ENCODE assay signal across 12 cellular contexts in the genomic region with DNA sequence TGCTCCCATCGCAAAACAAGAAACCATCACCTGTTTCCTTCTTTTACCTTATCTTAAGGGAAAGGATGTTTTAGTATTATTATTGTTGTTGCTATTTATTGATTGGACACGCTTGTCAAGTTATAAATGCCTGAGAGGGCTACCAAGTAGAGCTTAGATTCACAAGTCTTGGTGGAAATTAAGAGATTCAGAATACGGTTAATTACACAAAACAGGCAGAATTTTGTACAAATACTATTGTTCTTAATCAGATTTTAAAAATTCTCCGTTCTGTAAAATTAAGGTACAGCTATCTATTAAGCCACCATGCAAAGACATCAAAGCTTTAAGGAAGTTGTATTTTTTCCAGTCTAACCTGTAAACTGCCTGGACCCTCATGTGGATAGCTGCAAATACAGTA. TPM values are rescaled to one million over a fixed set of nuclear protein-coding genes. Genes with fewer than 3 reads are reported as not detected.
DNase-seq lines count a peak whose midpoint lies in the region; ATAC-seq and TF ChIP-seq lines count a peak whose summit lies in the region.
"Had no signal": no experiment of that assay in that cellular context is flagged by ENCODE, and none has a peak within 500 bp of the region (broad histone marks: within the 10 kb centered on the region; RNA-seq: fewer than 3 reads in every experiment).

No MANE protein-coding gene starts in this region.

- intact Hi-C loops in heart left ventricle (cut with DNase I): loop anchor here in 8 of 10 donors (2.0 to 10.0 kb wide), 17 partner anchors 66 to 956 kb away; partner anchors contain the start of gene OSBPL1A (in 1 of the 8)
- intact Hi-C loops in left cardiac atrium (cut with DNase I): loop anchor here in 1 of 2 donors (5.0 to 10.0 kb wide), 4 partner anchors 112 to 366 kb away; no protein-coding TSS in a partner anchor
- intact Hi-C loops in activated T-helper 2 cell treated with anti-CD3 and anti-CD28 coated beads, Interferon-gamma antibody, Interleukin-2, Interleukin-4, amounts not matched to agents 10 μg/mL and 5 μg/mL and 100 μg/mL, durations not matched to agents 14 hours and 24 hours and 36 hours (cut with micrococcal nuclease): loop anchor here (5.0 to 10.0 kb wide), 2 partner anchors 121 to 1192 kb away; partner anchors contain the start of gene KCTD1

- no peak for ATAC-seq in heart left ventricle
- ATAC-seq in left cardiac atrium: no peak
- ATAC-seq in activated CD8-positive, alpha-beta T cell treated with anti-CD3 and anti-CD28 coated beads, Interleukin-2, amount 10 ng/mL, durations not matched to agents 7 days and 5 days: no peak
- ATAC-seq: esophagus mucosa had no signal

- H3K4me3 Mint-ChIP-seq in activated T-helper 2 cell treated with anti-CD3 and anti-CD28 coated beads, Interferon-gamma antibody, Interleukin-2, Interleukin-4, amounts not matched to agents 10 μg/mL and 5 μg/mL and 100 μg/mL, durations not matched to agents 14 hours and 24 hours and 36 hours (ENCODE audit: low read depth): peak overlapping the region; percentile 5
- H3K4me3 Mint-ChIP-seq in type B pancreatic cell: peak overlapping the region; percentile 89
- H3K4me3 Mint-ChIP-seq in activated CD8-positive, alpha-beta T cell treated with anti-CD3 and anti-CD28 coated beads, Interleukin-2, amount 10 ng/mL, durations not matched to agents 7 days and 5 days: no peak overlapping the region

- POLR2A ChIA-PET in activated CD8-positive, alpha-beta T cell treated with anti-CD3 and anti-CD28 coated beads, Interleukin-2, amount 10 ng/mL, durations not matched to agents 7 days and 5 days (lab: Charles Lee): no interaction called here

- WGBS in heart left ventricle, 4 donors: 66 to 71% (median 68%) methylated on average over 4 of the region's 4 CpGs
- WGBS in mesodermal cell (ENCODE audit: insufficient coverage in 2 of 2), 2 experiments: no CpG with 5 or more reads among the region's 4 CpGs

- TF ChIP-seq CTCF in heart left ventricle (IDR thresholded peaks at IDR 0.05) (no peak), type B pancreatic cell (conservative IDR thresholded peaks at IDR 0.05) (no peak)

- H3K9me3 Mint-ChIP-seq in activated T-helper 2 cell treated with anti-CD3 and anti-CD28 coated beads, Interferon-gamma antibody, Interleukin-2, Interleukin-4, amounts not matched to agents 10 μg/mL and 5 μg/mL and 100 μg/mL, durations not matched to agents 14 hours and 24 hours and 36 hours: no peaks in the 10 kb centered on the region
- H3K9me3 Mint-ChIP-seq in type B pancreatic cell: no peaks in the 10 kb centered on the region
- H3K9me3 Mint-ChIP-seq in activated CD8-positive, alpha-beta T cell treated with anti-CD3 and anti-CD28 coated beads, Interleukin-2, amount 10 ng/mL, durations not matched to agents 7 days and 5 days (ENCODE audit: insufficient read depth): no peaks in the 10 kb centered on the region

- no peak for DNase-seq in heart left ventricle
- no peak for DNase-seq in left cardiac atrium
- no peak for DNase-seq in activated T-helper 2 cell treated with anti-CD3 and anti-CD28 coated beads, Interferon-gamma antibody, Interleukin-2, Interleukin-4, amounts not matched to agents 10 μg/mL and 5 μg/mL and 100 μg/mL, durations not matched to agents 14 hours and 24 hours and 36 hours (ENCODE audit: low spot score)
- no peak for DNase-seq in type B pancreatic cell (ENCODE audit: extremely low spot score, unreplicated experiment)
- DNase-seq in activated CD8-positive, alpha-beta T cell treated with anti-CD3 and anti-CD28 coated beads, Interleukin-2, amount 10 ng/mL, durations not matched to agents 7 days and 5 days: no peak
- no peak for DNase-seq in NCI-H1930 (lab: John Stamatoyannopoulos, UW)
- no peak for DNase-seq in NCI-H1694 (lab: John Stamatoyannopoulos, UW)
- DNase-seq: DMS53, WERI-Rb-1 had no signal

- H3K36me3 ChIP-seq in heart left ventricle: no peaks in the 10 kb centered on the region
- H3K36me3 ChIP-seq in mesodermal cell (ENCODE audit: control insufficient read depth, insufficient read depth, low read length): no peaks in the 10 kb centered on the region
- H3K36me3 ChIP-seq: WERI-Rb-1 had no signal

- H3K4me1 Mint-ChIP-seq in activated T-helper 2 cell treated with anti-CD3 and anti-CD28 coated beads, Interferon-gamma antibody, Interleukin-2, Interleukin-4, amounts not matched to agents 10 μg/mL and 5 μg/mL and 100 μg/mL, durations not matched to agents 14 hours and 24 hours and 36 hours (ENCODE audit: low read depth): peaks cover 11% of the 10 kb centered on the region
- peaks cover 14% of the 10 kb centered on the region for H3K4me1 Mint-ChIP-seq in type B pancreatic cell (ENCODE audit: unreplicated experiment)
- peaks cover 16% of the 10 kb centered on the region for H3K4me1 Mint-ChIP-seq in activated CD8-positive, alpha-beta T cell treated with anti-CD3 and anti-CD28 coated beads, Interleukin-2, amount 10 ng/mL, durations not matched to agents 7 days and 5 days (ENCODE audit: low read depth)

- peaks cover 0 to 23% (median 0%) of the 10 kb centered on the region in 9 donors for H3K27me3 ChIP-seq in heart left ventricle

- H3K4me3 ChIP-seq in heart left ventricle (peak overlapping the region in 9 of 12 donors; percentile 36 to 89 (median 78)), mesodermal cell (ENCODE audit: extremely low read depth, insufficient read depth, low read length, poor library complexity, severe bottlenecking) (peak overlapping the region; percentile 50)
- H3K4me3 ChIP-seq: GM12878 had no signal

- peak overlapping the region in 2 of 12 donors; percentile 53 to 55 for H3K27ac ChIP-seq in heart left ventricle
- H3K27ac ChIP-seq in mesodermal cell (ENCODE audit: low read depth, low read length, severe bottlenecking): no peak overlapping the region
- H3K27ac ChIP-seq: WERI-Rb-1 had no signal

- H3K27ac Mint-ChIP-seq in activated T-helper 2 cell treated with anti-CD3 and anti-CD28 coated beads, Interferon-gamma antibody, Interleukin-2, Interleukin-4, amounts not matched to agents 10 μg/mL and 5 μg/mL and 100 μg/mL, durations not matched to agents 14 hours and 24 hours and 36 hours: no peak overlapping the region
- H3K27ac Mint-ChIP-seq in type B pancreatic cell: no peak overlapping the region
- no peak overlapping the region for H3K27ac Mint-ChIP-seq in activated CD8-positive, alpha-beta T cell treated with anti-CD3 and anti-CD28 coated beads, Interleukin-2, amount 10 ng/mL, durations not matched to agents 7 days and 5 days

- CTCF ChIA-PET in activated CD8-positive, alpha-beta T cell treated with anti-CD3 and anti-CD28 coated beads, Interleukin-2, amount 10 ng/mL, durations not matched to agents 7 days and 5 days (lab: Charles Lee): interaction anchor here (1.2 kb wide), 1 partner anchor 12 kb away, joined by 4 read pairs; no protein-coding TSS in a partner anchor

- H3K9me3 ChIP-seq in heart left ventricle: no peaks in the 10 kb centered on the region
- no peaks in the 10 kb centered on the region for H3K9me3 ChIP-seq in mesodermal cell (ENCODE audit: control insufficient read depth, low read length)

- TF ChIP-seq POLR2A in heart left ventricle (IDR thresholded peaks at IDR 0.05): no peak

- H3K36me3 Mint-ChIP-seq in activated T-helper 2 cell treated with anti-CD3 and anti-CD28 coated beads, Interferon-gamma antibody, Interleukin-2, Interleukin-4, amounts not matched to agents 10 μg/mL and 5 μg/mL and 100 μg/mL, durations not matched to agents 14 hours and 24 hours and 36 hours (ENCODE audit: low read depth): no peaks in the 10 kb centered on the region
- no peaks in the 10 kb centered on the region for H3K36me3 Mint-ChIP-seq in type B pancreatic cell
- no peaks in the 10 kb centered on the region for H3K36me3 Mint-ChIP-seq in activated CD8-positive, alpha-beta T cell treated with anti-CD3 and anti-CD28 coated beads, Interleukin-2, amount 10 ng/mL, durations not matched to agents 7 days and 5 days (ENCODE audit: low read depth)

- H3K4me1 ChIP-seq in heart left ventricle (peaks cover 0 to 16% (median 5%) of the 10 kb centered on the region in 12 donors), mesodermal cell (ENCODE audit: control insufficient read depth, insufficient read depth, low read length, poor library complexity, severe bottlenecking) (peaks cover 3% of the 10 kb centered on the region)

- peaks cover 53% of the 10 kb centered on the region for H3K27me3 Mint-ChIP-seq in activated T-helper 2 cell treated with anti-CD3 and anti-CD28 coated beads, Interferon-gamma antibody, Interleukin-2, Interleukin-4, amounts not matched to agents 10 μg/mL and 5 μg/mL and 100 μg/mL, durations not matched to agents 14 hours and 24 hours and 36 hours (ENCODE audit: low read depth)
- H3K27me3 Mint-ChIP-seq in type B pancreatic cell: peaks cover 51% of the 10 kb centered on the region
- H3K27me3 Mint-ChIP-seq in activated CD8-positive, alpha-beta T cell treated with anti-CD3 and anti-CD28 coated beads, Interleukin-2, amount 10 ng/mL, durations not matched to agents 7 days and 5 days (ENCODE audit: low read depth): peaks cover 47% of the 10 kb centered on the region

RNA-seq across cellular contexts. Expression of gene ZNF521, which starts 1.1 kb away (rescaled TPM):
- 10 to 100 TPM; 12.2 to 24.4 (median 15.2) TPM for total RNA-seq in heart left ventricle
- 1 to 10 TPM; 1.5 to 6.4 TPM for polyA plus RNA-seq in heart left ventricle
- 10 to 100 TPM; 29.4 to 34.4 TPM for total RNA-seq in left cardiac atrium
- total RNA-seq in activated T-helper 2 cell treated with anti-CD3 and anti-CD28 coated beads, Interferon-gamma antibody, Interleukin-2, Interleukin-4, amounts not matched to agents 10 μg/mL and 5 μg/mL and 100 μg/mL, durations not matched to agents 14 hours and 24 hours and 36 hours: not detected in 2 replicates
- 40.7 TPM for polyA plus RNA-seq in mesodermal cell (2013, experiment 1 of 2)
- polyA plus RNA-seq in mesodermal cell (2013, experiment 2 of 2): 32.4 TPM
- 5.3 and 75.1 TPM in 2 replicates for total RNA-seq in type B pancreatic cell (ENCODE audit: low replicate concordance)
- total RNA-seq in activated CD8-positive, alpha-beta T cell treated with anti-CD3 and anti-CD28 coated beads, Interleukin-2, amount 10 ng/mL, durations not matched to agents 7 days and 5 days: not detected
